Comparison of ENCODE assay signal across 6 cellular contexts in genomic region chr9:137882506-137882821, GRCh38. TPM values are rescaled to one million over a fixed set of nuclear protein-coding genes. Genes with fewer than 3 reads are reported as not detected.
"Had no signal": no experiment of that assay in that cellular context is flagged by ENCODE, and none has a peak within 500 bp of the region (broad histone marks: within the 10 kb centered on the region; RNA-seq: fewer than 3 reads in every experiment).

No MANE protein-coding gene starts in this region.

- H3K4me3 ChIP-seq: GM23338, K562 had no signal

- H3K4me3 Mint-ChIP-seq: GM23338, H9 had no signal

- DNase-seq: H9, HCEC 1CT, IMR-90 had no signal

- H3K9me3 Mint-ChIP-seq: GM23338, H9 had no signal

- H3K4me2 ChIP-seq: GM23338 had no signal

- ATAC-seq: GM23338, K562 had no signal

- H2AFZ ChIP-seq: GM23338 had no signal

- H3K27ac Mint-ChIP-seq: GM23338, H9 had no signal

- H3K4me1 Mint-ChIP-seq: GM23338, H9 had no signal

RNA-seq across cellular contexts. Expression of gene CACNA1B, which starts 4.9 kb away (rescaled TPM):
- total RNA-seq: HT-29, IMR-90 had no signal
